In genomic region chr11:2203440-2204259, GRCh38 we compare ENCODE assay signal across 1 cellular context.
A peak's percentile ranks its signal among the peaks of the same experiment; 100 is the strongest.
TF ChIP-seq lines count a peak whose summit lies in the region.

No MANE protein-coding gene starts in this region.

TF ChIP-seq in HepG2, 621 proteins besides CTCF, POLR2A, EP300 and RAD21 (continued from another document and continues in another):
- TF ChIP-seq MAZ (IDR thresholded peaks at IDR 0.05; ENCODE audit: borderline replicate concordance, low read depth, low read length) (no peak), MAZ (CRISPR knock-in tag; IDR thresholded peaks at IDR 0.05; ENCODE audit: low read depth) (no peak), ZNF547 (CRISPR knock-in tag; IDR thresholded peaks at IDR 0.05) (no peak), POLR2G (IDR thresholded peaks at IDR 0.05; ENCODE audit: low read depth, low read length) (peak; percentile 80), HNF1B (CRISPR knock-in tag; IDR thresholded peaks at IDR 0.05) (no peak), KIAA2018 (CRISPR knock-in tag; IDR thresholded peaks at IDR 0.05; ENCODE audit: borderline replicate concordance) (no peak), REPIN1 (CRISPR knock-in tag; IDR thresholded peaks at IDR 0.05; ENCODE audit: borderline replicate concordance, low read depth) (no peak; the same call in 1 of the 2 replicates), MXD4 (CRISPR knock-in tag; IDR thresholded peaks at IDR 0.05) (peak; percentile 53; the same call in 1 of the 2 replicates), BCL6 (CRISPR knock-in tag; IDR thresholded peaks at IDR 0.05) (peak; percentile 42; the same call in 1 of the 2 replicates), MTF2 (CRISPR knock-in tag; IDR thresholded peaks at IDR 0.05; ENCODE audit: borderline replicate concordance) (no peak), KMT2A (CRISPR knock-in tag; IDR thresholded peaks at IDR 0.05) (no peak), GATAD2A (CRISPR knock-in tag; IDR thresholded peaks at IDR 0.05) (peak; percentile 77), NFE2 (CRISPR knock-in tag; IDR thresholded peaks at IDR 0.05) (no peak), KDM5B (CRISPR knock-in tag; IDR thresholded peaks at IDR 0.05; ENCODE audit: borderline replicate concordance) (no peak), ZBTB34 (CRISPR knock-in tag; IDR thresholded peaks at IDR 0.05) (no peak), FOXK1 (CRISPR knock-in tag; IDR thresholded peaks at IDR 0.05; ENCODE audit: borderline replicate concordance, low read depth) (peak; percentile 15; the same call in 1 of the 2 replicates), ZSCAN5A (CRISPR knock-in tag; IDR thresholded peaks at IDR 0.05; ENCODE audit: borderline replicate concordance) (no peak), ZNF335 (CRISPR knock-in tag; IDR thresholded peaks at IDR 0.05) (no peak), ZNF891 (CRISPR knock-in tag; IDR thresholded peaks at IDR 0.05) (no peak), MLLT10 (CRISPR knock-in tag; IDR thresholded peaks at IDR 0.05) (no peak), ZNF264 (CRISPR knock-in tag; IDR thresholded peaks at IDR 0.05) (no peak), CCDC6 (CRISPR knock-in tag; IDR thresholded peaks at IDR 0.05) (no peak), E2F5 (CRISPR knock-in tag; conservative IDR thresholded peaks at IDR 0.05) (no peak), RORA (CRISPR knock-in tag; IDR thresholded peaks at IDR 0.05) (no peak), ELF3 (CRISPR knock-in tag; IDR thresholded peaks at IDR 0.05) (no peak), MATR3 (CRISPR knock-in tag; IDR thresholded peaks at IDR 0.05) (no peak), ZNF788 (CRISPR knock-in tag; IDR thresholded peaks at IDR 0.05; ENCODE audit: borderline replicate concordance) (peak; percentile 72), KLF13 (CRISPR knock-in tag; IDR thresholded peaks at IDR 0.05) (no peak), HOXA9 (CRISPR knock-in tag; IDR thresholded peaks at IDR 0.05; ENCODE audit: borderline replicate concordance) (no peak), RFX1 (IDR thresholded peaks at IDR 0.05) (no peak), ZFAT (CRISPR knock-in tag; conservative IDR thresholded peaks at IDR 0.05) (no peak), ELF4 (CRISPR knock-in tag; IDR thresholded peaks at IDR 0.05; ENCODE audit: borderline replicate concordance) (no peak), FOXC1 (CRISPR knock-in tag; IDR thresholded peaks at IDR 0.05; ENCODE audit: borderline replicate concordance) (no peak), NAIF1 (CRISPR knock-in tag; IDR thresholded peaks at IDR 0.05; ENCODE audit: borderline replicate concordance) (no peak), TCF12 (IDR thresholded peaks at IDR 0.05) (no peak), TCF12 (CRISPR knock-in tag; IDR thresholded peaks at IDR 0.05) (no peak), TBX2 (CRISPR knock-in tag; IDR thresholded peaks at IDR 0.05; ENCODE audit: borderline replicate concordance) (peak; percentile 68; the same call in 1 of the 2 replicates), TRIM24 (CRISPR knock-in tag; IDR thresholded peaks at IDR 0.05) (no peak), ZNF749 (CRISPR knock-in tag; IDR thresholded peaks at IDR 0.05; ENCODE audit: borderline replicate concordance) (no peak), RAD51 (IDR thresholded peaks at IDR 0.05; ENCODE audit: borderline replicate concordance) (no peak), ZNF615 (CRISPR knock-in tag; IDR thresholded peaks at IDR 0.05; ENCODE audit: borderline replicate concordance) (no peak), SIN3B (IDR thresholded peaks at IDR 0.05; ENCODE audit: low read length) (no peak), PHF8 (CRISPR knock-in tag; IDR thresholded peaks at IDR 0.05) (peak; percentile 34; the same call in 1 of the 2 replicates), ATAD3A (CRISPR knock-in tag; IDR thresholded peaks at IDR 0.05) (no peak), ZNF773 (CRISPR knock-in tag; IDR thresholded peaks at IDR 0.05; ENCODE audit: borderline replicate concordance) (no peak), NR2F1 (CRISPR knock-in tag; IDR thresholded peaks at IDR 0.05) (no peak), SOX13 (IDR thresholded peaks at IDR 0.05) (no peak), SOX13 (CRISPR knock-in tag; conservative IDR thresholded peaks at IDR 0.05 in 1 of 2, IDR thresholded peaks at IDR 0.05 in 1 of 2) (peak in 1 of 2 experiments; percentile 76; a peak in 2 of 4 replicates), NFKBIZ (CRISPR knock-in tag; IDR thresholded peaks at IDR 0.05) (no peak), ZNF446 (CRISPR knock-in tag; IDR thresholded peaks at IDR 0.05) (no peak), ZSCAN20 (CRISPR knock-in tag; IDR thresholded peaks at IDR 0.05; ENCODE audit: borderline replicate concordance) (no peak), PAWR (CRISPR knock-in tag; IDR thresholded peaks at IDR 0.05; ENCODE audit: borderline replicate concordance) (no peak), ZHX1 (CRISPR knock-in tag; IDR thresholded peaks at IDR 0.05; ENCODE audit: low read depth) (no peak), ZNF101 (CRISPR knock-in tag; IDR thresholded peaks at IDR 0.05; ENCODE audit: borderline replicate concordance, low read depth) (no peak), ZBTB43 (CRISPR knock-in tag; conservative IDR thresholded peaks at IDR 0.05) (peak; percentile 2; the same call in 1 of the 2 replicates), NCOA5 (CRISPR knock-in tag; IDR thresholded peaks at IDR 0.05) (no peak), ZNF781 (CRISPR knock-in tag; IDR thresholded peaks at IDR 0.05; ENCODE audit: borderline replicate concordance, not compliant biosample characterization) (no peak), ZNF234 (CRISPR knock-in tag; conservative IDR thresholded peaks at IDR 0.05) (no peak), SIX4 (CRISPR knock-in tag; IDR thresholded peaks at IDR 0.05) (no peak), ZNF629 (CRISPR knock-in tag; conservative IDR thresholded peaks at IDR 0.05) (no peak), HMGA1 (CRISPR knock-in tag; conservative IDR thresholded peaks at IDR 0.05) (no peak)
